ENCODE assay signal across 8 cellular contexts in genomic region chr5:61768692-61769281, GRCh38.
DNase-seq lines count a peak whose midpoint lies in the region; ATAC-seq and TF ChIP-seq lines count a peak whose summit lies in the region.

No MANE protein-coding gene starts in this region.

- H3K4me1 ChIP-seq in H9 (ENCODE audit: insufficient read depth, low read length) (no peaks in the 10 kb centered on the region), Karpas-422 (ENCODE audit: low read length) (no peaks in the 10 kb centered on the region), adrenal gland (replicated peaks in 1 of 2) (no peaks in the 10 kb centered on the region)

- H3K4me2 ChIP-seq in H9 (ENCODE audit: insufficient read depth, insufficient read length, low read length) (no peak overlapping the region), Karpas-422 (ENCODE audit: low read depth, low read length, poor library complexity, severe bottlenecking) (no peak overlapping the region)

- no peak overlapping the region for H2BK15ac ChIP-seq in H9 (ENCODE audit: low read depth, low read length)

- no peak overlapping the region for H2BK120ac ChIP-seq in H9 (ENCODE audit: low read depth, low read length, poor library complexity, severe bottlenecking)

- H2AK5ac ChIP-seq in H9 (ENCODE audit: insufficient read length, low read length): no peak overlapping the region

- peak; percentile 22 for DNase-seq in activated CD4-positive, alpha-beta T cell treated with anti-CD3 and anti-CD28 coated beads for 36 hours
- no peak for DNase-seq in activated CD4-positive, alpha-beta T cell treated with anti-CD3 and anti-CD28 coated beads, Interleukin-2, amount 50 U/mL, for 4 hours
- DNase-seq in H9: peak; percentile 87
- peak; percentile 79 for DNase-seq in Karpas-422
- DNase-seq in adrenal gland: peak in 1 of 7 donors; percentile 8
- no peak for DNase-seq in mesothelial cell of epicardium (ENCODE audit: low spot score in 2 of 2, unreplicated experiment in 2 of 2)
- no peak for DNase-seq in NCI-H187 (lab: John Stamatoyannopoulos, UW)
- no peak for DNase-seq in substantia nigra (lab: John Stamatoyannopoulos, UW)

- no peaks in the 10 kb centered on the region for H3K23me2 ChIP-seq in H9 (ENCODE audit: insufficient read length, low read depth, low read length, poor library complexity, severe bottlenecking)

- no peaks in the 10 kb centered on the region for H3K27me3 ChIP-seq in H9 (ENCODE audit: insufficient read depth, low read length)
- no peaks in the 10 kb centered on the region for H3K27me3 ChIP-seq in Karpas-422 (ENCODE audit: low read length)
- peaks cover 4% of the 10 kb centered on the region for H3K27me3 ChIP-seq in adrenal gland

- H3T11ph ChIP-seq in H9 (ENCODE audit: low read length): no peak overlapping the region

- no peak overlapping the region for H4K8ac ChIP-seq in H9 (replicated peaks; ENCODE audit: insufficient read length, low read depth, low read length)

- H3K9me2 ChIP-seq in Karpas-422 (replicated peaks; ENCODE audit: insufficient read depth, low read length): no peaks in the 10 kb centered on the region

- no peak overlapping the region for H4K91ac ChIP-seq in H9 (ENCODE audit: insufficient read length, low read depth, low read length)

- no peak overlapping the region for H3K14ac ChIP-seq in H9 (ENCODE audit: insufficient read depth, low read length)

- H3K9ac ChIP-seq in H9 (ENCODE audit: extremely low read depth, insufficient read length, low read length) (no peak overlapping the region), Karpas-422 (ENCODE audit: low read length) (no peak overlapping the region)

- POLR2A ChIA-PET in activated CD4-positive, alpha-beta T cell treated with anti-CD3 and anti-CD28 coated beads for 36 hours (lab: Charles Lee): no interaction called here

- WGBS in H9 (ENCODE audit: extremely low coverage, insufficient read length, low lambda C conversion rate): no CpG with 5 or more reads among the region's 5 CpGs
- WGBS in adrenal gland, 4 donors: 81 to 88% (median 86%) methylated on average over 5 of the region's 5 CpGs

- intact Hi-C loops in activated CD4-positive, alpha-beta T cell treated with anti-CD3 and anti-CD28 coated beads for 36 hours (cut with DNase I, micrococcal nuclease): no loop called here
- intact Hi-C loops in adrenal gland (cut with DNase I): no loop called here

- H3K36me3 ChIP-seq in Karpas-422 (ENCODE audit: insufficient read depth, low read length): no peaks in the 10 kb centered on the region
- H3K36me3 ChIP-seq in adrenal gland (replicated peaks in 1 of 2): no peaks in the 10 kb centered on the region

- CTCF ChIA-PET in activated CD4-positive, alpha-beta T cell treated with anti-CD3 and anti-CD28 coated beads for 36 hours (lab: Charles Lee): no interaction called here

- H3K79me1 ChIP-seq in H9 (ENCODE audit: insufficient read depth, low read depth, low read length, poor library complexity, severe bottlenecking): no peaks in the 10 kb centered on the region

- H2BK20ac ChIP-seq in H9 (ENCODE audit: low read depth, low read length, poor library complexity, severe bottlenecking): no peak overlapping the region

- ATAC-seq in activated CD4-positive, alpha-beta T cell treated with anti-CD3 and anti-CD28 coated beads for 36 hours: peak; percentile 53

- H3K4me3 Mint-ChIP-seq in activated CD4-positive, alpha-beta T cell treated with anti-CD3 and anti-CD28 coated beads for 36 hours: no peak overlapping the region
- no peak overlapping the region for H3K4me3 Mint-ChIP-seq in H9
- H3K4me3 Mint-ChIP-seq in mesothelial cell of epicardium: no peak overlapping the region

- H3K36me3 Mint-ChIP-seq in activated CD4-positive, alpha-beta T cell treated with anti-CD3 and anti-CD28 coated beads for 36 hours (ENCODE audit: low read depth): no peaks in the 10 kb centered on the region
- peaks cover 0 to 1% (median 0%) of the 10 kb centered on the region in 3 experiments; a peak in 1 of 7 replicates for H3K36me3 Mint-ChIP-seq in H9 (ENCODE audit: insufficient read depth in 1 of 3, low read depth in 3 of 3)
- no peaks in the 10 kb centered on the region for H3K36me3 Mint-ChIP-seq in mesothelial cell of epicardium

- H3K27me3 Mint-ChIP-seq in activated CD4-positive, alpha-beta T cell treated with anti-CD3 and anti-CD28 coated beads for 36 hours: peaks cover 12% of the 10 kb centered on the region
- H3K27me3 Mint-ChIP-seq in H9 (ENCODE audit: low read depth) (no peaks in the 10 kb centered on the region; the same call in 1 of the 2 replicates), mesothelial cell of epicardium (ENCODE audit: low read depth) (peaks cover 39% of the 10 kb centered on the region)

- H2AFZ ChIP-seq in H9 (ENCODE audit: low read length): no peak overlapping the region
- H2AFZ ChIP-seq in Karpas-422 (ENCODE audit: low read length): no peak overlapping the region

- no peak overlapping the region for H3K27ac ChIP-seq in H9 (ENCODE audit: insufficient read length, low read depth, low read length)
- H3K27ac ChIP-seq in Karpas-422 (ENCODE audit: low read length): no peak overlapping the region
- no peak overlapping the region for H3K27ac ChIP-seq in adrenal gland
- H3K27ac ChIP-seq in substantia nigra (ENCODE audit: low read depth, low read length, poor library complexity, severe bottlenecking): no peak overlapping the region

- H4K5ac ChIP-seq in H9 (ENCODE audit: insufficient read length, low read depth, low read length): no peak overlapping the region

- TF ChIP-seq POLR2A in adrenal gland (IDR thresholded peaks at IDR 0.05): no peak

- H3K9me3 Mint-ChIP-seq in activated CD4-positive, alpha-beta T cell treated with anti-CD3 and anti-CD28 coated beads for 36 hours (ENCODE audit: low read depth): no peaks in the 10 kb centered on the region
- H3K9me3 Mint-ChIP-seq in H9: peaks cover 0 to 4% of the 10 kb centered on the region in 2 experiments; a peak in 2 of 5 replicates
- H3K9me3 Mint-ChIP-seq in mesothelial cell of epicardium: peaks cover 11% of the 10 kb centered on the region

- no peaks in the 10 kb centered on the region for H3K9me3 ChIP-seq in H9 (ENCODE audit: control insufficient read depth, low read depth, low read length)
- no peaks in the 10 kb centered on the region for H3K9me3 ChIP-seq in Karpas-422 (ENCODE audit: low read length)
- H3K9me3 ChIP-seq in adrenal gland (replicated peaks in 1 of 3): no peaks in the 10 kb centered on the region

- H3K4me1 Mint-ChIP-seq in activated CD4-positive, alpha-beta T cell treated with anti-CD3 and anti-CD28 coated beads for 36 hours: no peaks in the 10 kb centered on the region
- H3K4me1 Mint-ChIP-seq in H9: peaks cover 0 to 6% of the 10 kb centered on the region in 2 experiments; a peak in 1 of 4 replicates
- H3K4me1 Mint-ChIP-seq in mesothelial cell of epicardium: no peaks in the 10 kb centered on the region

- H3K4me3 ChIP-seq in Karpas-422 (ENCODE audit: low read length) (no peak overlapping the region), adrenal gland (no peak overlapping the region)

- H3K18ac ChIP-seq in H9 (ENCODE audit: insufficient read length, low read depth, low read length): no peak overlapping the region

- no peaks in the 10 kb centered on the region for H3K79me2 ChIP-seq in H9 (ENCODE audit: insufficient read depth, low read length)
- H3K79me2 ChIP-seq in Karpas-422 (ENCODE audit: low read length): no peaks in the 10 kb centered on the region

- H2BK5ac ChIP-seq in H9 (ENCODE audit: insufficient read length, low read length): no peak overlapping the region

- no peaks in the 10 kb centered on the region for H4K20me1 ChIP-seq in H9 (ENCODE audit: control insufficient read depth, insufficient read depth, insufficient read length)
- no peaks in the 10 kb centered on the region for H4K20me1 ChIP-seq in Karpas-422 (ENCODE audit: insufficient read depth, low read depth, low read length)

- no peak overlapping the region for H3K27ac Mint-ChIP-seq in activated CD4-positive, alpha-beta T cell treated with anti-CD3 and anti-CD28 coated beads for 36 hours
- no peak overlapping the region for H3K27ac Mint-ChIP-seq in H9
- no peak overlapping the region for H3K27ac Mint-ChIP-seq in mesothelial cell of epicardium

- H3K23ac ChIP-seq in H9 (ENCODE audit: insufficient read length, low read depth, low read length): no peak overlapping the region

- H3K56ac ChIP-seq in H9 (ENCODE audit: insufficient read length, low read depth, low read length): no peak overlapping the region

- TF ChIP-seq CTCF in H9 (conservative IDR thresholded peaks at IDR 0.05): peak; percentile 100
- peak in 4 of 6 experiments; percentile 13 to 40 (median 38) for TF ChIP-seq CTCF in adrenal gland (IDR thresholded peaks at IDR 0.05)
- TF ChIP-seq CTCF in mesothelial cell of epicardium (IDR thresholded peaks at IDR 0.05; ENCODE audit: unreplicated experiment): peak; percentile 49

- H3K4ac ChIP-seq in H9 (ENCODE audit: low read depth, low read length): no peak overlapping the region

- no peak overlapping the region for H2BK12ac ChIP-seq in H9 (ENCODE audit: insufficient read length, low read depth, low read length)

Comparison
In these comparisons a context has a peak if more than half of its experiments do, and no peak if none do; other contexts are left out.
1. DNase-seq: peak in activated CD4-positive, alpha-beta T cell treated with anti-CD3 and anti-CD28 coated beads for 36 hours (single experiment), H9 (single experiment) and Karpas-422 (single experiment); none in activated CD4-positive, alpha-beta T cell treated with anti-CD3 and anti-CD28 coated beads, Interleukin-2, amount 50 U/mL, for 4 hours (0 of 2), mesothelial cell of epicardium (0 of 2), NCI-H187 (0 of 2) and substantia nigra (0 of 49).
2. CTCF ChIP-seq: peak in every context shown above with its lines; median percentile 100 in H9; 49 in mesothelial cell of epicardium; 38 in adrenal gland.